ENCODE assay signal across 8 cellular contexts in the genomic region with DNA sequence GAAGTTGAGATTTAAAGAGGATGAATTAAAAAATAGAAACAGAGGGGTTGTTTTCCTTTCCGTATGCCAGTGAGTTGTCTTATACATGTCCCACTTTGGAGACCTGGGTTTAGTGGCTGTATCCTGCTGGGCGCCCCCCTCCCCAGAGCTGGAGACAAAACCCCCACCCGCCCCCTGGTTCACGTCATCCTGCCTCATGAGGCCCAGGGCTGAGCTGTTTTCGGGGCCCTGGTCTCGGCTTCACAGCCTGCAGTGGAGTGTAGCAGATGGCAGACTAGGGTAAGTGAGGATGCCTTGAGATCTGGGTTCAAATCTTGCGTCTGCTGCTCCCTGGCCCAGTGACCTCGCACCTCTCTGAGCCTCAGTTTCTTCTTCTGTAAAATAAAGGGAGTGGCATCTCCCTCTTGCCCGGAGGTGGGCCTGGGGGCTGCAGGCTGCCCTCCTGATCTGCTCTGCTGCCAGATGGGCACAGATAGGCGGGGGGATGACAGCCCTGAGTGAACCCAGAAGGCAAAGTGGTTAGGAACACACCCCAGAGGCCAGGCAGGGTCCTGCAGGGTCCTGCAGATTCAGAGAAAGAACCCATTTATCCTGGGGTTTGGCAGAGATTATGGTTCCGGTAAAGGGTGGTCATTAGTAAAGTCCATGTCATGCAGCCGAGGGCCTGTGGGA. TPM values are rescaled to one million over a fixed set of nuclear protein-coding genes. Genes with fewer than 3 reads are reported as not detected.
DNase-seq lines count a peak whose midpoint lies in the region; ATAC-seq and TF ChIP-seq lines count a peak whose summit lies in the region.

No MANE protein-coding gene starts in this region.

- H3K27ac ChIP-seq in right atrium auricular region: peak overlapping the region; percentile 56
- H3K27ac ChIP-seq in ascending aorta: peak overlapping the region; percentile 81 to 83
- H3K27ac ChIP-seq in mesodermal cell (ENCODE audit: low read depth, low read length, severe bottlenecking): peak overlapping the region; percentile 79
- peak overlapping the region; percentile 77 to 85 for H3K27ac ChIP-seq in uterus

- no peak for TF ChIP-seq POLR2A in uterus (IDR thresholded peaks at IDR 0.05)

- no peaks in the 10 kb centered on the region for H3K9me3 ChIP-seq in right atrium auricular region
- no peaks in the 10 kb centered on the region for H3K9me3 ChIP-seq in ascending aorta
- no peaks in the 10 kb centered on the region for H3K9me3 ChIP-seq in mesodermal cell (ENCODE audit: control insufficient read depth, low read length)
- no peaks in the 10 kb centered on the region for H3K9me3 ChIP-seq in uterus

- DNase-seq in right atrium auricular region (ENCODE audit: low spot score) (no peak), cardiac septum (ENCODE audit: low spot score) (no peak), ascending aorta (ENCODE audit: low spot score in 2 of 2) (no peak), uterus (no peak), cerebellar nuclear complex (lab: John Stamatoyannopoulos, UW) (no peak)

- ATAC-seq in HG03039 (IDR thresholded peaks at IDR 0.05; ENCODE audit: unreplicated experiment) (no peak), HG03439 (IDR thresholded peaks at IDR 0.05; ENCODE audit: unreplicated experiment) (no peak)

- H3K4me1 ChIP-seq in right atrium auricular region (peaks cover 0 to 44% of the 10 kb centered on the region in 2 donors), ascending aorta (peaks cover 18 to 27% of the 10 kb centered on the region in 2 donors), mesodermal cell (ENCODE audit: control insufficient read depth, insufficient read depth, low read length, poor library complexity, severe bottlenecking) (peaks cover 36% of the 10 kb centered on the region), uterus (peaks cover 16 to 17% of the 10 kb centered on the region in 2 donors)

- no peak for TF ChIP-seq CTCF in right atrium auricular region (IDR thresholded peaks at IDR 0.05)
- peak in 1 of 3 experiments; percentile 1 for TF ChIP-seq CTCF in ascending aorta (IDR thresholded peaks at IDR 0.05)
- no peak for TF ChIP-seq CTCF in uterus (IDR thresholded peaks at IDR 0.05)

- no peak overlapping the region for H3K4me3 ChIP-seq in right atrium auricular region
- H3K4me3 ChIP-seq in ascending aorta: peak overlapping the region; percentile 62 to 78
- H3K4me3 ChIP-seq in mesodermal cell (ENCODE audit: extremely low read depth, insufficient read depth, low read length, poor library complexity, severe bottlenecking): peak overlapping the region; percentile 35
- no peak overlapping the region for H3K4me3 ChIP-seq in uterus

- no peaks in the 10 kb centered on the region for H3K36me3 ChIP-seq in right atrium auricular region
- no peaks in the 10 kb centered on the region for H3K36me3 ChIP-seq in ascending aorta
- H3K36me3 ChIP-seq in mesodermal cell (ENCODE audit: control insufficient read depth, insufficient read depth, low read length): no peaks in the 10 kb centered on the region
- H3K36me3 ChIP-seq in uterus: no peaks in the 10 kb centered on the region

- H3K27me3 ChIP-seq in right atrium auricular region: no peaks in the 10 kb centered on the region
- no peaks in the 10 kb centered on the region for H3K27me3 ChIP-seq in ascending aorta
- H3K27me3 ChIP-seq in uterus: no peaks in the 10 kb centered on the region

- 70 to 79% methylated on average over 8 to 10 of the region's 12 CpGs for WGBS in mesodermal cell (ENCODE audit: insufficient coverage in 2 of 2), 2 experiments

- intact Hi-C loops in cardiac septum (cut with DNase I) (loop anchor here (2.0 kb wide), 2 partner anchors 46 to 56 kb away; a partner anchor contains a TSS), ascending aorta (cut with DNase I) (loop anchor here (1.0 kb wide), 2 partner anchors 27 to 45 kb away; a partner anchor contains a TSS), uterus (cut with DNase I; ENCODE audit: low total_unique reads) (no loop called here)

RNA-seq across cellular contexts. Expression of a gene that starts 45.1 kb away (rescaled TPM):
- total RNA-seq in right atrium auricular region (10 to 100 TPM; 39.9 to 56.8 TPM), cardiac septum (49.9 TPM), ascending aorta (620 TPM), uterus (100 to 1,000 TPM in 1 of 4 donors, 10 to 100 TPM in 3; 20.9 to 101 (median 39.5) TPM)
- 37.6 TPM for polyA plus RNA-seq in mesodermal cell (2013, experiment 1 of 2)
- 29.9 TPM for polyA plus RNA-seq in mesodermal cell (2013, experiment 2 of 2)

Comparison
In these comparisons a context has a peak if more than half of its experiments do, and no peak if none do; other contexts are left out.
1. H3K4me3 ChIP-seq: peak in ascending aorta (2 of 2) and mesodermal cell (single experiment); none in right atrium auricular region (0 of 2) and uterus (0 of 2).
2. Peak in every context shown above with its lines, with median percentiles within 50 percentile points of each other: H3K27ac ChIP-seq.